1 cellular context compared by ENCODE assay signal in genomic region chr4:18406220-18406619, GRCh38.
TF ChIP-seq lines count a peak whose summit lies in the region.

No MANE protein-coding gene starts in this region.

TF ChIP-seq in HepG2, 621 proteins besides CTCF, POLR2A, EP300 and RAD21 (continued from another document):
- TF ChIP-seq NFAT5 (CRISPR knock-in tag; IDR thresholded peaks at IDR 0.05) (no peak), ZNF724P (CRISPR knock-in tag; IDR thresholded peaks at IDR 0.05; ENCODE audit: borderline replicate concordance) (no peak), RERE (CRISPR knock-in tag; IDR thresholded peaks at IDR 0.05; ENCODE audit: low read depth) (no peak), ZNF776 (CRISPR knock-in tag; IDR thresholded peaks at IDR 0.05) (no peak), REPIN1 (CRISPR knock-in tag; IDR thresholded peaks at IDR 0.05; ENCODE audit: borderline replicate concordance, low read depth) (no peak), SAP130 (CRISPR knock-in tag; IDR thresholded peaks at IDR 0.05; ENCODE audit: low read depth) (no peak), SMYD3 (CRISPR knock-in tag; IDR thresholded peaks at IDR 0.05) (no peak), KLF13 (CRISPR knock-in tag; IDR thresholded peaks at IDR 0.05) (no peak), GMEB2 (CRISPR knock-in tag; IDR thresholded peaks at IDR 0.05; ENCODE audit: low read depth) (no peak)
TF ChIP-seq in HepG2: peak in this region for 0.
